In genomic region chr12:111409403-111410228, GRCh38 we compare ENCODE assay signal across 1 cellular context.
TF ChIP-seq lines count a peak whose summit lies in the region.

No MANE protein-coding gene starts in this region.

TF ChIP-seq in K562, 482 proteins besides CTCF, POLR2A, EP300 and RAD21 (continued from another document and continues in another):
- TF ChIP-seq CEBPZ (IDR thresholded peaks at IDR 0.05; ENCODE audit: borderline replicate concordance, low read depth, low read length) (no peak), POLR2AphosphoS5 (IDR thresholded peaks at IDR 0.05; ENCODE audit: control insufficient read depth, insufficient read depth, low read depth, low read length) (no peak), ZC3H8 (IDR thresholded peaks at IDR 0.05) (no peak), C11orf30 (IDR thresholded peaks at IDR 0.05; ENCODE audit: low read depth) (peak; percentile 86), JUNB (CRISPR knock-in tag; conservative IDR thresholded peaks at IDR 0.05) (no peak), ZNF318 (IDR thresholded peaks at IDR 0.05; ENCODE audit: borderline replicate concordance in 1 of 2, low read depth in 1 of 2) (peak in 1 of 2 experiments; percentile 25; a peak in 1 of 4 replicates), ZSCAN32 (CRISPR knock-in tag; IDR thresholded peaks at IDR 0.05) (no peak), BHLHE40 (IDR thresholded peaks at IDR 0.05; ENCODE audit: low read length) (peak; percentile 25; the same call in 1 of the 2 replicates), ZBTB8A (IDR thresholded peaks at IDR 0.05; ENCODE audit: partially characterized antibody) (no peak), E4F1 (CRISPR knock-in tag; IDR thresholded peaks at IDR 0.05; ENCODE audit: borderline replicate concordance) (no peak), CREB5 (CRISPR knock-in tag; IDR thresholded peaks at IDR 0.05) (no peak), CTBP1 (IDR thresholded peaks at IDR 0.05; ENCODE audit: borderline replicate concordance) (peak; percentile 46; the same call in 1 of the 2 replicates), RBM17 (IDR thresholded peaks at IDR 0.05; ENCODE audit: borderline replicate concordance, low read depth, low read length) (no peak), ETV1 (tag; conservative IDR thresholded peaks at IDR 0.05; ENCODE audit: low read depth) (peak; percentile 78), SNRNP70 (optimal IDR thresholded peaks at IDR 0.05; ENCODE audit: low read depth, low read length) (no peak), CUX1 (CRISPR knock-in tag; IDR thresholded peaks at IDR 0.05) (0 out of 2 replicates have a peak, but pooled peaks have one; percentile 21), TAF7 (tag; IDR thresholded peaks at IDR 0.05) (no peak), E2F3 (CRISPR knock-in tag; IDR thresholded peaks at IDR 0.05) (no peak), NONO (IDR thresholded peaks at IDR 0.05; ENCODE audit: low read depth in 2 of 2, low read length in 1 of 2) (no peak), ZKSCAN1 (IDR thresholded peaks at IDR 0.05; ENCODE audit: low read depth, low read length) (0 out of 2 replicates have a peak, but pooled peaks have one; percentile 30), JUN (IDR thresholded peaks at IDR 0.05; ENCODE audit: borderline replicate concordance, low read depth, low read length) (0 out of 2 replicates have a peak, but pooled peaks have one; percentile 18), JUN (CRISPR knock-in tag; IDR thresholded peaks at IDR 0.05; ENCODE audit: borderline replicate concordance) (no peak), NCOR1 (IDR thresholded peaks at IDR 0.05) (peak; percentile 73), ZNF140 (CRISPR knock-in tag; IDR thresholded peaks at IDR 0.05) (no peak), FOSL1 (tag; conservative IDR thresholded peaks at IDR 0.05) (peak; percentile 54), SRF (CRISPR knock-in tag; IDR thresholded peaks at IDR 0.05) (peak in 1 of 2 experiments; percentile 73; a peak in 1 of 4 replicates), CEBPB (tag; IDR thresholded peaks at IDR 0.05) (no peak), CCNT2 (IDR thresholded peaks at IDR 0.05; ENCODE audit: borderline replicate concordance, extremely low read depth, insufficient read length, low read depth, low read length) (peak; percentile 39), SPI1 (IDR thresholded peaks at IDR 0.05; ENCODE audit: borderline replicate concordance, low read depth, low read length) (peak; percentile 48), WHSC1 (IDR thresholded peaks at IDR 0.05; ENCODE audit: low read length) (no peak), PHF21A (IDR thresholded peaks at IDR 0.05; ENCODE audit: borderline replicate concordance, low read depth) (peak; percentile 37; the same call in 1 of the 2 replicates), TAF1 (IDR thresholded peaks at IDR 0.05; ENCODE audit: control insufficient read depth, extremely low read depth, insufficient read depth, low read length, severe bottlenecking) (no peak), ZNF57 (CRISPR knock-in tag; IDR thresholded peaks at IDR 0.05) (no peak), CBX5 (IDR thresholded peaks at IDR 0.05; ENCODE audit: borderline replicate concordance, low read depth) (no peak), RUNX1 (IDR thresholded peaks at IDR 0.05; ENCODE audit: low read depth) (no peak), NFIX (CRISPR knock-in tag; IDR thresholded peaks at IDR 0.05; ENCODE audit: low read depth) (no peak)
